ENCODE assay signal across 1 cellular context in genomic region chr3:149186726-149187125, GRCh38.
TF ChIP-seq lines count a peak whose summit lies in the region.

No MANE protein-coding gene starts in this region.

TF ChIP-seq in GM23338, 12 proteins besides CTCF, POLR2A, EP300 and RAD21 (continued from another document):
- TF ChIP-seq ZNF462 (CRISPR knock-in tag; IDR thresholded peaks at IDR 0.05) (no peak), ZNF114 (CRISPR knock-in tag; IDR thresholded peaks at IDR 0.05) (no peak), STAT1 (IDR thresholded peaks at IDR 0.05; ENCODE audit: unreplicated experiment) (no peak), EZH2 (IDR thresholded peaks at IDR 0.05; ENCODE audit: low read depth, unreplicated experiment) (no peak), POLR2AphosphoS5 (IDR thresholded peaks at IDR 0.05; ENCODE audit: low read depth) (no peak), REST (IDR thresholded peaks at IDR 0.05; ENCODE audit: unreplicated experiment) (no peak), ETS1 (IDR thresholded peaks at IDR 0.05) (no peak), NANOG (IDR thresholded peaks at IDR 0.05; ENCODE audit: borderline replicate concordance) (no peak), JUNB (IDR thresholded peaks at IDR 0.05; ENCODE audit: unreplicated experiment) (no peak), CREB1 (CRISPR knock-in tag; IDR thresholded peaks at IDR 0.05; ENCODE audit: low read depth) (no peak), ZNF331 (CRISPR knock-in tag; IDR thresholded peaks at IDR 0.05; ENCODE audit: low read depth) (no peak)
TF ChIP-seq in GM23338: peak in this region for 0.
